ENCODE assay signal across 10 cellular contexts in genomic region chr16:4345439-4346204, GRCh38. TPM values are rescaled to one million over a fixed set of nuclear protein-coding genes. Genes with fewer than 3 reads are reported as not detected.
DNase-seq lines count a peak whose midpoint lies in the region; ATAC-seq and TF ChIP-seq lines count a peak whose summit lies in the region.
"Had no signal": no experiment of that assay in that cellular context is flagged by ENCODE, and none has a peak within 500 bp of the region (broad histone marks: within the 10 kb centered on the region; RNA-seq: fewer than 3 reads in every experiment).

No MANE protein-coding gene starts in this region.

- CTCF ChIA-PET in RWPE1 (lab: Yijun Ruan, JAX) = interaction anchor here (0.5 to 1.0 kb wide), 3 partner anchors 91 to 210 kb away, joined by 3 to 4 read pairs (median 3); partner anchors contain the start of gene C16orf96

- no peaks in the 10 kb centered on the region for H3K27me3 ChIP-seq in upper lobe of left lung

- DNase-seq in activated T-cell treated with anti-CD3 and anti-CD28 coated beads, Interleukin-2, amount 50 U/mL, for 24 hours = no peak
- no peak for DNase-seq in activated T-cell treated with anti-CD3 and anti-CD28 coated beads for 4 hours
- no peak for DNase-seq in RWPE1 (ENCODE audit: low spot score)
- no peak for DNase-seq in left colon
- DNase-seq in upper lobe of left lung = peak in 1 of 2 donors; percentile 70
- DNase-seq in activated CD4-positive, alpha-beta T cell treated with anti-CD3 and anti-CD28 coated beads for 4 hours = no peak

- H3K27ac Mint-ChIP-seq in activated T-cell treated with anti-CD3 and anti-CD28 coated beads, Interleukin-2, amount 50 U/mL, for 24 hours = peak overlapping the region; percentile 55
- H3K27ac Mint-ChIP-seq: memory B cell had no signal

- WGBS in upper lobe of left lung, 2 donors = 56 to 65% methylated on average over 14 to 17 of the region's 17 CpGs

- H3K27ac ChIP-seq in RWPE1 (peak overlapping the region; percentile 71), upper lobe of left lung (peak overlapping the region; percentile 65 to 82 (median 76))

- POLR2A ChIA-PET in RWPE1 (lab: Yijun Ruan, JAX; ENCODE audit: low non-redundant PET) = no interaction called here

- no peaks in the 10 kb centered on the region for H3K27me3 Mint-ChIP-seq in activated T-cell treated with anti-CD3 and anti-CD28 coated beads, Interleukin-2, amount 50 U/mL, for 24 hours
- H3K27me3 Mint-ChIP-seq: memory B cell had no signal

- ATAC-seq in left colon = peak; percentile 23
- ATAC-seq in upper lobe of left lung (ENCODE audit: low FRiP score in 2 of 2) = peak; percentile 24 to 28
- ATAC-seq in HG03095 (IDR thresholded peaks at IDR 0.05; ENCODE audit: unreplicated experiment) = no peak
- ATAC-seq in HG03378 (IDR thresholded peaks at IDR 0.05; ENCODE audit: unreplicated experiment) = no peak

- H3K9me3 ChIP-seq in upper lobe of left lung = no peaks in the 10 kb centered on the region

- no peak overlapping the region for H3K4me3 Mint-ChIP-seq in activated T-cell treated with anti-CD3 and anti-CD28 coated beads, Interleukin-2, amount 50 U/mL, for 24 hours
- H3K4me3 Mint-ChIP-seq: activated T-helper 1 cell treated with anti-CD3 and anti-CD28 coated beads, Interleukin-12 subunit alpha, Interleukin-12 subunit beta, Interleukin-2, Interleukin-4 antibody, amounts not matched to agents 30 ng/mL and 10 ng/mL and 1 ng/mL, durations not matched to agents 14 hours and 24 hours and 36 hours; memory B cell had no signal

- peaks cover 2 to 8% (median 7%) of the 10 kb centered on the region in 4 donors for H3K36me3 ChIP-seq in upper lobe of left lung

- H3K4me1 ChIP-seq in upper lobe of left lung = peaks cover 62 to 89% (median 71%) of the 10 kb centered on the region in 4 donors

- peaks cover 74% of the 10 kb centered on the region for H3K36me3 Mint-ChIP-seq in activated T-cell treated with anti-CD3 and anti-CD28 coated beads, Interleukin-2, amount 50 U/mL, for 24 hours (ENCODE audit: low read depth)
- H3K36me3 Mint-ChIP-seq: memory B cell had no signal

- no peaks in the 10 kb centered on the region for H3K9me3 Mint-ChIP-seq in activated T-cell treated with anti-CD3 and anti-CD28 coated beads, Interleukin-2, amount 50 U/mL, for 24 hours
- H3K9me3 Mint-ChIP-seq: activated T-helper 1 cell treated with anti-CD3 and anti-CD28 coated beads, Interleukin-12 subunit alpha, Interleukin-12 subunit beta, Interleukin-2, Interleukin-4 antibody, amounts not matched to agents 30 ng/mL and 10 ng/mL and 1 ng/mL, durations not matched to agents 14 hours and 24 hours and 36 hours; memory B cell had no signal

- intact Hi-C loops in left colon (cut with DNase I, micrococcal nuclease) = no loop called here

- peaks cover 40% of the 10 kb centered on the region for H3K4me1 Mint-ChIP-seq in activated T-cell treated with anti-CD3 and anti-CD28 coated beads, Interleukin-2, amount 50 U/mL, for 24 hours (ENCODE audit: low read depth)

- no peak for TF ChIP-seq EP300 in upper lobe of left lung (IDR thresholded peaks at IDR 0.05)

- no peak overlapping the region for H3K4me3 ChIP-seq in upper lobe of left lung

- TF ChIP-seq CTCF in RWPE1 (conservative IDR thresholded peaks at IDR 0.05; ENCODE audit: low read depth) (no peak), upper lobe of left lung (IDR thresholded peaks at IDR 0.05) (no peak)

- TF ChIP-seq POLR2A in upper lobe of left lung (IDR thresholded peaks at IDR 0.05) = no peak

RNA-seq across cellular contexts. Expression of gene PAM16, which starts 5.5 kb away (rescaled TPM):
- total RNA-seq in left colon = 10 to 100 TPM; 26.9 to 31.8 TPM
- total RNA-seq in upper lobe of left lung = 10 to 100 TPM; 45.5 to 71.8 (median 62.6) TPM

RNA-seq across cellular contexts. Expression of gene VASN, which starts 26.0 kb away (rescaled TPM):
- total RNA-seq in left colon (1 to 10 TPM; 2.2 to 4.8 TPM), upper lobe of left lung (10 to 100 TPM; 11.4 to 40.6 (median 30.2) TPM)

RNA-seq across cellular contexts. Expression of gene GLIS2, which starts 29.8 kb away (rescaled TPM):
- total RNA-seq in left colon (1 to 10 TPM; 1.6 to 3.6 TPM), upper lobe of left lung (10 to 100 TPM; 10.5 to 35.2 (median 22.6) TPM)

Comparison
In these comparisons a context has a peak if more than half of its experiments do, and no peak if none do; other contexts are left out.
1. ATAC-seq: peak in left colon (single experiment) and upper lobe of left lung (2 of 2); none in HG03095 (single experiment) and HG03378 (single experiment).